Comparison of ENCODE assay signal across 8 cellular contexts in genomic region chrX:120769576-120770341, GRCh38.
DNase-seq lines count a peak whose midpoint lies in the region; ATAC-seq, FAIRE-seq and TF ChIP-seq lines count a peak whose summit lies in the region.

No MANE protein-coding gene starts in this region.

- ATAC-seq in foreskin keratinocyte (peak; percentile 39), GM19035 (IDR thresholded peaks at IDR 0.05; ENCODE audit: unreplicated experiment) (no peak)

- no peak overlapping the region for H3K4me3 ChIP-seq in HL-60 (replicated peaks; ENCODE audit: insufficient read depth, low read length)

- H3K27ac ChIP-seq in HL-60 (replicated peaks) (no peak overlapping the region), foreskin keratinocyte (no peak overlapping the region)

- no peaks in the 10 kb centered on the region for H3K4me1 ChIP-seq in foreskin keratinocyte

- TF ChIP-seq CTCF in HL-60 (IDR thresholded peaks at IDR 0.05; ENCODE audit: insufficient read depth, low read length) (no peak), foreskin keratinocyte (conservative IDR thresholded peaks at IDR 0.05) (peak; percentile 61)

- H3K27me3 ChIP-seq in HL-60 (ENCODE audit: insufficient read depth, poor library complexity, severe bottlenecking) (no peaks in the 10 kb centered on the region), foreskin keratinocyte (no peaks in the 10 kb centered on the region)

- DNase-seq in Daoy (ENCODE audit: low read depth) (peak; percentile 61), HL-60 (ENCODE audit: low read depth in 1 of 2, low spot score in 1 of 2) (peak; percentile 16 to 33), RPMI8226 (peak; percentile 65), foreskin keratinocyte (peak; percentile 35 to 63), urothelium cell line (ENCODE audit: low spot score) (peak; percentile 6), ecto neural progenitor cell (ENCODE audit: low spot score) (no peak)
- DNase-seq in effector CD8-positive, alpha-beta T cell (lab: John Stamatoyannopoulos, UW): no peak

- FAIRE-seq in urothelium cell line (lab: Jason Lieb, UNC): no peak

Comparison
In these comparisons a context has a peak if more than half of its experiments do, and no peak if none do; other contexts are left out.
1. DNase-seq: peak in Daoy (single experiment), HL-60 (2 of 2), RPMI8226 (single experiment), foreskin keratinocyte (2 of 2) and urothelium cell line (single experiment); none in effector CD8-positive, alpha-beta T cell (single experiment) and ecto neural progenitor cell (single experiment).